ENCODE assay signal across 15 cellular contexts in the genomic region with DNA sequence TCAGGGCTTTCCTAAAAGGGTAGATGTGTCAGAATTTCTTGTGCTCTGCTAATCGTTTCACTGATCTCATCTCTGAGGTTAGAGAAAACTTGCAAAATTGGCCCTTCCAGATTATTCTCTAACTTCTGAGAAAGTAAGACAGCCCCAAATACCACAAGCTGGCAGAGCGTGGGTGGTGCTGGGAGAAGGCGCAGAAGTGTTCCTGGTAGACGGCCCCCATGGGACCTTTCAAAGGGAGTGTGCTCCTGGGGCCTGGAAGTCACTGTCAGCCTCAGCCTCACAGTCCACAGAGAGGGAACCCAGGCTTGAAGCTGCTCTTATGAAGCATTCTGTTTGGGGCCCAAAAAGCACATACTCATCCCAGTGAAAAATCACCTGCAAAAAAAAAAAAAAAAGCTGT.
DNase-seq lines count a peak whose midpoint lies in the region; ATAC-seq and TF ChIP-seq lines count a peak whose summit lies in the region.
"Had no signal": no experiment of that assay in that cellular context is flagged by ENCODE, and none has a peak within 500 bp of the region (broad histone marks: within the 10 kb centered on the region; RNA-seq: fewer than 3 reads in every experiment).

No MANE protein-coding gene starts in this region.

- no peak overlapping the region for H3K27ac ChIP-seq in A673 (ENCODE audit: low read depth, low read length, poor library complexity, severe bottlenecking)
- no peak overlapping the region for H3K27ac ChIP-seq in DND-41 (ENCODE audit: low read length)
- H3K27ac ChIP-seq in lung (ENCODE audit: low read depth in 1 of 2, low read length in 1 of 2) = no peak overlapping the region
- H3K27ac ChIP-seq: C4-2B, GM23248 had no signal

- no peak overlapping the region for H3K4me3 ChIP-seq in A673 (ENCODE audit: low read depth, low read length, poor library complexity, severe bottlenecking)
- no peak overlapping the region for H3K4me3 ChIP-seq in DND-41 (ENCODE audit: low read depth in 1 of 2, low read length in 2 of 2)
- no peak overlapping the region for H3K4me3 ChIP-seq in lung
- H3K4me3 ChIP-seq: GM23248, HAP-1 had no signal

- H3K9ac ChIP-seq in DND-41 (ENCODE audit: low read depth, low read length) = no peak overlapping the region
- H3K9ac ChIP-seq: GM23248 had no signal

- H3K9me3 ChIP-seq in A673 (ENCODE audit: low read depth, low read length, poor library complexity, severe bottlenecking) (no peaks in the 10 kb centered on the region), DND-41 (ENCODE audit: insufficient read depth, low read length, severe bottlenecking) (no peaks in the 10 kb centered on the region), lung (ENCODE audit: control insufficient read depth in 2 of 2, insufficient read depth in 1 of 2, low read length in 1 of 2) (no peaks in the 10 kb centered on the region)
- H3K9me3 ChIP-seq: Caco-2, HAP-1 had no signal

- H3K4me1 ChIP-seq in A673 (ENCODE audit: insufficient read depth, low read length, poor library complexity, severe bottlenecking) (peaks cover 18% of the 10 kb centered on the region), DND-41 (ENCODE audit: insufficient read depth, low read length) (peaks cover 16% of the 10 kb centered on the region), lung (ENCODE audit: control insufficient read depth in 2 of 2, insufficient read depth in 2 of 2, low read length in 2 of 2) (peaks cover 0 to 8% of the 10 kb centered on the region in 2 donors)
- H3K4me1 ChIP-seq: Caco-2 had no signal

- no peaks in the 10 kb centered on the region for H3K79me2 ChIP-seq in DND-41 (ENCODE audit: insufficient read depth, low read length)

- intact Hi-C loops in A673 (cut with micrococcal nuclease; ENCODE audit: unreplicated experiment) = no loop called here

- DNase-seq in A673 (ENCODE audit: low spot score) = peak; percentile 54
- DNase-seq in DND-41 = peak; percentile 65
- peak; percentile 2 for DNase-seq in OCI-M1 (lab: John Stamatoyannopoulos, UW)
- DNase-seq in lung (ENCODE audit: low spot score) = peak; percentile 13
- DNase-seq in occipital lobe (lab: John Stamatoyannopoulos, UW) = no peak
- no peak for DNase-seq in GF-D8 (lab: John Stamatoyannopoulos, UW)
- DNase-seq: ACHN; Caco-2; CD4-positive, alpha-beta T cell; GDM1; GM23248 had no signal

- no peak overlapping the region for H3K4me2 ChIP-seq in DND-41 (ENCODE audit: insufficient read depth, low read length)

- CTCF ChIA-PET in A673 (lab: Charles Lee) = interaction anchor here (0.6 kb wide), 2 partner anchors 39 to 127 kb away, joined by 4 to 6 read pairs; no protein-coding TSS in a partner anchor

- H3K36me3 ChIP-seq in A673 (ENCODE audit: insufficient read depth, low read length, poor library complexity, severe bottlenecking) = no peaks in the 10 kb centered on the region
- H3K36me3 ChIP-seq in DND-41 (ENCODE audit: insufficient read depth, low read length) = no peaks in the 10 kb centered on the region
- H3K36me3 ChIP-seq in lung (ENCODE audit: control insufficient read depth in 2 of 2, insufficient read depth in 2 of 2, low read length in 2 of 2) = no peaks in the 10 kb centered on the region
- H3K36me3 ChIP-seq: HAP-1 had no signal

- no peaks in the 10 kb centered on the region for H4K20me1 ChIP-seq in DND-41 (ENCODE audit: insufficient read depth, low read length)

- peak; percentile 91 for ATAC-seq in DND-41 (ENCODE audit: insufficient read depth, low read depth)
- ATAC-seq in lung (ENCODE audit: insufficient read depth, low FRiP score) = no peak
- ATAC-seq in GM19328 (IDR thresholded peaks at IDR 0.05; ENCODE audit: unreplicated experiment) = no peak
- no peak for ATAC-seq in HG03520 (IDR thresholded peaks at IDR 0.05; ENCODE audit: unreplicated experiment)

- POLR2A ChIA-PET in A673 (lab: Charles Lee; ENCODE audit: low non-redundant PET) = interaction anchor here (0.6 kb wide), 2 partner anchors 111 to 127 kb away, joined by 3 to 4 read pairs; no protein-coding TSS in a partner anchor

- WGBS in lung, 2 donors = 83 to 91% methylated on average over 4 of the region's 4 CpGs

- no peak overlapping the region for H2AFZ ChIP-seq in DND-41 (ENCODE audit: low read depth, low read length)
- H2AFZ ChIP-seq: GM23248 had no signal

- TF ChIP-seq CTCF in A673 (conservative IDR thresholded peaks at IDR 0.05; ENCODE audit: low read depth, low read length) (no peak), DND-41 (IDR thresholded peaks at IDR 0.05; ENCODE audit: borderline replicate concordance, extremely low read depth, low read length, poor library complexity, severe bottlenecking) (no peak), lung (IDR thresholded peaks at IDR 0.05; ENCODE audit: control extremely low read depth, extremely low read depth) (no peak)

- H3K27me3 ChIP-seq in A673 (replicated peaks; ENCODE audit: insufficient read depth, low read depth, low read length, poor library complexity) (no peaks in the 10 kb centered on the region), DND-41 (ENCODE audit: insufficient read depth, low read length, poor library complexity) (peaks cover 8% of the 10 kb centered on the region), lung (ENCODE audit: control insufficient read depth, insufficient read depth) (no peaks in the 10 kb centered on the region)

- no TSS peak for BruUV-seq in A673 (replicated peaks; lab: Mats Ljungman, UMichigan)

Comparison
In these comparisons a context has a peak if more than half of its experiments do, and no peak if none do; other contexts are left out.
1. DNase-seq: peak in A673 (single experiment), DND-41 (single experiment), OCI-M1 (single experiment) and lung (single experiment); none in occipital lobe (single experiment) and GF-D8 (single experiment).